Comparison of ENCODE assay signal across 25 cellular contexts in genomic region chr4:80334568-80334967, GRCh38. TPM values are rescaled to one million over a fixed set of nuclear protein-coding genes. Genes with fewer than 3 reads are reported as not detected.
"Had no signal": no experiment of that assay in that cellular context is flagged by ENCODE, and none has a peak within 500 bp of the region (broad histone marks: within the 10 kb centered on the region; RNA-seq: fewer than 3 reads in every experiment).

No MANE protein-coding gene starts in this region.

- H3K4me1 ChIP-seq: lower lobe of right lung, prostate gland, uterus had no signal

- ATAC-seq: lower lobe of right lung; stimulated activated memory B cell treated with anti-CD40 and anti-IgM and Interleukin-4, amounts not matched to agents 10 μg/mL and 1 μg/mL and 100 μg/mL, for 72 hours; stimulated activated naive CD8-positive, alpha-beta T cell treated with anti-CD3 and anti-CD28 coated beads, Interleukin-15, Interleukin-2, amounts not matched to agents 100 U/mL and 50 U/mL, for 24 hours; upper lobe of right lung had no signal

- H3K27me3 ChIP-seq: gastrocnemius medialis, right atrium auricular region, testis had no signal

- FAIRE-seq: keratinocyte had no signal

- H3K36me3 ChIP-seq: gastrocnemius medialis, lower lobe of right lung, neutrophil, prostate gland, right atrium auricular region, spleen, tibial artery, upper lobe of right lung, uterus had no signal

- H3K9me3 ChIP-seq: gastrocnemius medialis, lower lobe of right lung, neutrophil, prostate gland, right atrium auricular region, spleen, testis, tibial artery, upper lobe of right lung, uterus had no signal

- H3K27ac ChIP-seq: dorsolateral prefrontal cortex, gastrocnemius medialis, lower lobe of right lung, neutrophil, prostate gland, right atrium auricular region, skin epidermis, spleen, testis, tibial artery, upper lobe of right lung, uterus had no signal

- DNase-seq: dorsolateral prefrontal cortex; effector CD4-positive, alpha-beta T cell; foreskin fibroblast; gastrocnemius medialis; head of caudate nucleus; left ventricle myocardium superior; lower lobe of right lung; natural killer cell; spleen; stimulated activated CD4-positive, alpha-beta T cell treated with anti-CD3 and anti-CD28 coated beads, Interleukin-4, amount 100 ng/mL, for 4 hours; stimulated activated naive CD8-positive, alpha-beta T cell treated with anti-CD3 and anti-CD28 coated beads, Interleukin-15, Interleukin-2, amounts not matched to agents 100 U/mL and 50 U/mL, for 24 hours; substantia nigra; testis; tibial artery; upper lobe of right lung; uterus had no signal

RNA-seq across cellular contexts. Expression of gene CFAP299, which starts 1.0 kb away (rescaled TPM):
- total RNA-seq: gastrocnemius medialis, glomerular endothelial cell, left ventricle myocardium superior, natural killer cell, right atrium auricular region, spleen, upper lobe of right lung had no signal
- polyA plus RNA-seq: esophagus, neural cell had no signal
